In the genomic region with DNA sequence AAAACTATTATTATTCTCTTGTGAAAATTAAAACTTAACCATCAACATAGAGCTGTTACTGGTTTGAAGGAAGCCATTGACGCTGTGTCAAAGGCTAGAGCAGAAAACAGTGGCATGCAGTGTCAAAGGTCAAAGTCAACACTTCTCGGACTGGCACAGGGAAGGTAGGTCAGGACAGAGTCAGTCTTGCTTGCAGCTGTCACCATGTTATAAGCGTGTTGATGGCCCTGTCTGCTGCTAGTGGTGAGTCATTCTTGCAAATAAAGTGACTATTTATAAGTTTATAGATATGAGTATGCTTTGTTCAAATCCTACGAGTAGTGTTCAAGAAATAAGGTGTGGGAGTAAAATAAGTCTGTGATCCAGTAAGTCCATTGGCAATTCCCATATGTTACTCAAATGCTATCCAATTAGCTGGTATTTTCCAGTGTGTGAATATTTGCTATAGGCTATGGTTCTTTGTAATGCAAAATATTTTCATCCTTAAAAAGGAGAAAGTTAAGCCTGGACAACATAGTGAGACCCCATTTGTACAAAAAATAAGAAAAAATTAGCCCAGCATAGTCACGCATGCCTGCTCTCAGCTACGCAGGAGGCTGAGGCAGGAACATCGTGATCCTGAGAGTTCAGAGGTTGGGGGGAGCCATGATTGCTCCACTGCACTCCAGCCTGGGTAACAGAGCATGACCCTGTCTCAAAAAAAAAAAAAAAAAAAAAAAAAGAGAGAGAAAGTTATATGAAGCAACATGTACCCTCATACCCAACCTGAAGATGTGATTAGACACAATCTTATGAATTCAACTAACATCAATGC, we compare ENCODE assay signal across 1 cellular context.
TF ChIP-seq lines count a peak whose summit lies in the region.

No MANE protein-coding gene starts in this region.

TF ChIP-seq in GM23338, 12 proteins besides CTCF, POLR2A, EP300 and RAD21 (continued from another document):
- TF ChIP-seq, protein P1, sequence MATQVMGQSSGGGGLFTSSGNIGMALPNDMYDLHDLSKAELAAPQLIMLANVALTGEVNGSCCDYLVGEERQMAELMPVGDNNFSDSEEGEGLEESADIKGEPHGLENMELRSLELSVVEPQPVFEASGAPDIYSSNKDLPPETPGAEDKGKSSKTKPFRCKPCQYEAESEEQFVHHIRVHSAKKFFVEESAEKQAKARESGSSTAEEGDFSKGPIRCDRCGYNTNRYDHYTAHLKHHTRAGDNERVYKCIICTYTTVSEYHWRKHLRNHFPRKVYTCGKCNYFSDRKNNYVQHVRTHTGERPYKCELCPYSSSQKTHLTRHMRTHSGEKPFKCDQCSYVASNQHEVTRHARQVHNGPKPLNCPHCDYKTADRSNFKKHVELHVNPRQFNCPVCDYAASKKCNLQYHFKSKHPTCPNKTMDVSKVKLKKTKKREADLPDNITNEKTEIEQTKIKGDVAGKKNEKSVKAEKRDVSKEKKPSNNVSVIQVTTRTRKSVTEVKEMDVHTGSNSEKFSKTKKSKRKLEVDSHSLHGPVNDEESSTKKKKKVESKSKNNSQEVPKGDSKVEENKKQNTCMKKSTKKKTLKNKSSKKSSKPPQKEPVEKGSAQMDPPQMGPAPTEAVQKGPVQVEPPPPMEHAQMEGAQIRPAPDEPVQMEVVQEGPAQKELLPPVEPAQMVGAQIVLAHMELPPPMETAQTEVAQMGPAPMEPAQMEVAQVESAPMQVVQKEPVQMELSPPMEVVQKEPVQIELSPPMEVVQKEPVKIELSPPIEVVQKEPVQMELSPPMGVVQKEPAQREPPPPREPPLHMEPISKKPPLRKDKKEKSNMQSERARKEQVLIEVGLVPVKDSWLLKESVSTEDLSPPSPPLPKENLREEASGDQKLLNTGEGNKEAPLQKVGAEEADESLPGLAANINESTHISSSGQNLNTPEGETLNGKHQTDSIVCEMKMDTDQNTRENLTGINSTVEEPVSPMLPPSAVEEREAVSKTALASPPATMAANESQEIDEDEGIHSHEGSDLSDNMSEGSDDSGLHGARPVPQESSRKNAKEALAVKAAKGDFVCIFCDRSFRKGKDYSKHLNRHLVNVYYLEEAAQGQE (IDR thresholded peaks at IDR 0.05; ENCODE audit: unreplicated experiment) = no peak
- no peak for TF ChIP-seq ZNF114 (CRISPR knock-in tag; IDR thresholded peaks at IDR 0.05)
- TF ChIP-seq NANOG (IDR thresholded peaks at IDR 0.05; ENCODE audit: borderline replicate concordance) = no peak
- no peak for TF ChIP-seq ZNF331 (CRISPR knock-in tag; IDR thresholded peaks at IDR 0.05; ENCODE audit: low read depth)
- TF ChIP-seq EZH2 (IDR thresholded peaks at IDR 0.05; ENCODE audit: low read depth, unreplicated experiment) = no peak
